In the genomic region with DNA sequence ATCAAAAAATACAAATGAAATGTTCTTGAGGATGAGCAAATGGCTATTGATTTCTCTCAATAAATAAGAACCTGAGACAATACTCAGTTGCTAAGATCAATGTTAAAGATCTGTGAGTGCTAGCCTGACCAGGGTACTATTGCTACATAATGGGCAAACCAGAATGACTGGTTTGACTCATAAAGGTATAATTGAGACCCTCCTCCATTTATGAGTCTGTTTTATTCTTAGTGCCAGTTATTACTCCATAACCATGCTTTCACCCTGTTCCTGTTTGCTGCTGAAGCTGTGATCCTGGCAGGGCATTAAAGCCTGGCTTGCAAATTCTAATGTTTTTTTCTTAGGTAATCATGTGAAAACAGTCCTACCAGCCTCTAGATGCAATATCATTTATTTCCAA, we compare ENCODE assay signal across 19 cellular contexts.
"Had no signal": no experiment of that assay in that cellular context is flagged by ENCODE, and none has a peak within 500 bp of the region (broad histone marks: within the 10 kb centered on the region; RNA-seq: fewer than 3 reads in every experiment).

No MANE protein-coding gene starts in this region.

- H3K4me3 Mint-ChIP-seq: activated CD8-positive, alpha-beta memory T cell treated with anti-CD3 and anti-CD28 coated beads, Interleukin-2, amount 10 ng/mL, durations not matched to agents 7 days and 5 days; activated naive CD4-positive, alpha-beta T cell treated with anti-CD3 and anti-CD28 coated beads for 36 hours; natural killer cell treated with Interleukin-12 subunit alpha and Interleukin-12 subunit beta and Interleukin-15 and Interleukin-18, amount 100 ng/mL, for 72 hours had no signal

- H3K27ac ChIP-seq: ascending aorta, cardiac muscle cell, esophagus muscularis mucosa, right atrium auricular region, transverse colon, WERI-Rb-1 had no signal

- H3K9me3 Mint-ChIP-seq: activated naive CD4-positive, alpha-beta T cell treated with anti-CD3 and anti-CD28 coated beads for 36 hours; activated T-helper 2 cell treated with anti-CD3 and anti-CD28 coated beads, Interferon-gamma antibody, Interleukin-2, Interleukin-4, amounts not matched to agents 10 μg/mL and 5 μg/mL and 100 μg/mL, durations not matched to agents 14 hours and 24 hours and 36 hours; natural killer cell treated with Interleukin-12 subunit alpha and Interleukin-12 subunit beta and Interleukin-15 and Interleukin-18, amount 100 ng/mL, for 72 hours had no signal

- H3K36me3 Mint-ChIP-seq: activated CD8-positive, alpha-beta memory T cell treated with anti-CD3 and anti-CD28 coated beads, Interleukin-2, amount 10 ng/mL, durations not matched to agents 7 days and 5 days; natural killer cell treated with Interleukin-12 subunit alpha and Interleukin-12 subunit beta and Interleukin-15 and Interleukin-18, amount 100 ng/mL, for 72 hours had no signal

- H3K4me3 ChIP-seq: ascending aorta, cardiac muscle cell, esophagus muscularis mucosa, right atrium auricular region, transverse colon had no signal

- ATAC-seq: activated CD8-positive, alpha-beta memory T cell treated with anti-CD3 and anti-CD28 coated beads, Interleukin-2, amount 10 ng/mL, durations not matched to agents 7 days and 5 days had no signal

- H3K9me3 ChIP-seq: ascending aorta, esophagus muscularis mucosa, right atrium auricular region, transverse colon had no signal

- H3K27ac Mint-ChIP-seq: activated CD8-positive, alpha-beta memory T cell treated with anti-CD3 and anti-CD28 coated beads, Interleukin-2, amount 10 ng/mL, durations not matched to agents 7 days and 5 days; activated naive CD4-positive, alpha-beta T cell treated with anti-CD3 and anti-CD28 coated beads for 36 hours; activated T-helper 2 cell treated with anti-CD3 and anti-CD28 coated beads, Interferon-gamma antibody, Interleukin-2, Interleukin-4, amounts not matched to agents 10 μg/mL and 5 μg/mL and 100 μg/mL, durations not matched to agents 14 hours and 24 hours and 36 hours; natural killer cell treated with Interleukin-12 subunit alpha and Interleukin-12 subunit beta and Interleukin-15 and Interleukin-18, amount 100 ng/mL, for 72 hours had no signal

- H3K27me3 Mint-ChIP-seq: activated CD8-positive, alpha-beta memory T cell treated with anti-CD3 and anti-CD28 coated beads, Interleukin-2, amount 10 ng/mL, durations not matched to agents 7 days and 5 days had no signal

- H3K36me3 ChIP-seq: ascending aorta, cardiac muscle cell, esophagus muscularis mucosa, right atrium auricular region, transverse colon, WERI-Rb-1 had no signal

- H3K4me1 ChIP-seq: ascending aorta, esophagus muscularis mucosa, right atrium auricular region had no signal

- H3K27me3 ChIP-seq: ascending aorta, cardiac muscle cell, esophagus muscularis mucosa, right atrium auricular region, transverse colon had no signal

- DNase-seq: activated CD4-positive, alpha-beta T cell treated with anti-CD3 and anti-CD28 coated beads, Interleukin-2, amount 50 U/mL, for 48 hours; activated CD8-positive, alpha-beta memory T cell treated with anti-CD3 and anti-CD28 coated beads, Interleukin-2, amount 10 ng/mL, durations not matched to agents 7 days and 5 days; activated naive CD4-positive, alpha-beta T cell treated with anti-CD3 and anti-CD28 coated beads for 36 hours; activated T-cell treated with anti-CD3 and anti-CD28 coated beads, Interleukin-2, amount 50 U/mL, for 1 hour; hippocampal formation; mesendoderm; small intestine; stimulated activated CD4-positive, alpha-beta T cell treated with anti-CD3 and anti-CD28 coated beads, Interleukin-4, amount 100 ng/mL, for 24 hours; stimulated activated naive CD4-positive, alpha-beta T cell treated with Interleukin-2 at 50 U/mL for 16 hours; substantia nigra; T1000; transverse colon; WERI-Rb-1 had no signal
